In the genomic region with DNA sequence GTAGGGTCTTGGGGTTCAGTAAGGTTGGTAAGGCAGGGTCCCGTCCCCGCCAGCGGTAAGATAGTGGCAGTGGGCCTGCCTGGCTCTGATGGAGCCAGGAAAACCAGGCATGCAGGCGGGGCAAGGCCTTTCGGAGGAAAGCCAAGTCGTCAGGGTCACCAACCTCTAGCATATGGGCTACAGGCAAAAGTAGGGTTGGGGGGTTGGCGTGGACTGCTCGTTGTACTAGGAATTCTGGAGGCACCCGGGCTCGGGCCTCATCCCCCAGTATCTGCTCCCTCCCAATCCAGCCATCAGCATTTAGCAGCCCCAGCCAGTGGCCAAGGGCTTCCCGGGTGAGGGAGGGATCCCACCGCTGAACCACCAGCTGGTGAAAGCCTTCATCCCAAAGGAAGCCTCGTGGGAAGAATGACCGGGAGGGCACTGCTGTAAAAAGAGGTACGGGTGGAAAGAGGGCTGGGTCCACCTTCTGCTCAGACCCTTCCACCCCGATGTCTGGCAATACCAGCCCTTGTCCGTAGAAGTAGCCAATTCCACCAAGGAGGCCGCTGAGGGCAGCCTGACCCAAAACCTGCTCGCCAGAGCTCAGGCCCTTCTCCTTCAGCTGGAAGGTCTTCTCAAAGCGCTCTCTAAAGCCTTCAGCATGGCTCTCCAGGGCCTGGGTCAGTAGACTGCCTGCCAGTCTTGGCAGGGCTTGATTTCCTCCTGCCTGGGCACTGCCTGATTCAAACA, we compare ENCODE assay signal across 25 cellular contexts. TPM values are rescaled to one million over a fixed set of nuclear protein-coding genes. Genes with fewer than 3 reads are reported as not detected.
DNase-seq lines count a peak whose midpoint lies in the region; ATAC-seq, FAIRE-seq and TF ChIP-seq lines count a peak whose summit lies in the region.
"Had no signal": no experiment of that assay in that cellular context is flagged by ENCODE, and none has a peak within 500 bp of the region (broad histone marks: within the 10 kb centered on the region; RNA-seq: fewer than 3 reads in every experiment).

No MANE protein-coding gene starts in this region.

- H3K4me2 ChIP-seq in K562 (ENCODE audit: insufficient read depth, low read length) = no peak overlapping the region

- H2AFZ ChIP-seq in K562 (ENCODE audit: low read depth, low read length) = no peak overlapping the region

- no peak for TF ChIP-seq EP300 in K562 (IDR thresholded peaks at IDR 0.05; ENCODE audit: low read length)

- DNase-seq in K562 (ENCODE audit: extremely low read depth in 1 of 4, low spot score in 3 of 4) = no peak
- DNase-seq in neural crest cell (ENCODE audit: low read depth, low spot score) = no peak
- DNase-seq in left ventricle myocardium superior = no peak
- DNase-seq: ACHN; activated CD4-positive, alpha-beta memory T cell treated with anti-CD3 and anti-CD28 coated beads for 36 hours; activated naive CD4-positive, alpha-beta T cell; amniotic stem cell; dermis blood vessel endothelial cell; DMS79 treated with DMSO at 0.1 percent for 48 hours; NCI-H1092; psoas muscle; substantia nigra; T-helper 9 cell; upper lobe of right lung had no signal

- peaks cover 12% of the 10 kb centered on the region for H3K36me3 Mint-ChIP-seq in neural crest cell (ENCODE audit: low read depth)

- H3K36me3 ChIP-seq in HUES64 (ENCODE audit: insufficient read depth, low read length) (peaks cover 24% of the 10 kb centered on the region), K562 (ENCODE audit: control insufficient read depth, insufficient read depth, low read length) (peaks cover 25% of the 10 kb centered on the region)

- 95% methylated on average over 20 of the region's 20 CpGs for WGBS in HUES64
- WGBS in K562 (ENCODE audit: insufficient coverage, low coverage, missing lambda C conversion rate) = 96% methylated on average over 18 of the region's 20 CpGs

- no peak for TF ChIP-seq POLR2A in K562 (conservative IDR thresholded peaks at IDR 0.05)

- ATAC-seq in K562 = no peak
- ATAC-seq in left ventricle myocardium superior = no peak
- ATAC-seq in HG02763 (IDR thresholded peaks at IDR 0.05; ENCODE audit: unreplicated experiment) = no peak
- no peak for ATAC-seq in HG03457 (IDR thresholded peaks at IDR 0.05; ENCODE audit: unreplicated experiment)
- ATAC-seq in GM21786 (IDR thresholded peaks at IDR 0.05; ENCODE audit: unreplicated experiment) = no peak
- ATAC-seq: psoas muscle, Right ventricle myocardium inferior, upper lobe of right lung had no signal

- H3K27ac Mint-ChIP-seq in neural crest cell (ENCODE audit: unreplicated experiment) = no peak overlapping the region

- H3K27me3 ChIP-seq in HUES64 (ENCODE audit: insufficient read depth, low read length) (no peaks in the 10 kb centered on the region), K562 (ENCODE audit: control insufficient read depth in 2 of 2, insufficient read depth in 2 of 2, low read length in 2 of 2) (no peaks in the 10 kb centered on the region)
- H3K27me3 ChIP-seq: BLaER1 treated with 17β-estradiol and CSF1 and Interleukin-3, amounts not matched to agents 10 nM and 100 nM; cardiac muscle cell; upper lobe of right lung had no signal

- H4K20me1 ChIP-seq in K562 (replicated peaks; ENCODE audit: control insufficient read depth, insufficient read depth, low read length) = no peaks in the 10 kb centered on the region; the same call in 1 of the 2 replicates

- CTCF ChIA-PET in K562 (lab: Yijun Ruan, JAX; ENCODE audit: low intra/inter-chr PET ratio) = no interaction called here

- H3K9me3 Mint-ChIP-seq in neural crest cell = no peaks in the 10 kb centered on the region
- H3K9me3 Mint-ChIP-seq: activated CD4-positive, alpha-beta memory T cell treated with anti-CD3 and anti-CD28 coated beads for 36 hours; H9 had no signal

- peaks cover 21% of the 10 kb centered on the region for H3K79me2 ChIP-seq in K562 (ENCODE audit: control insufficient read depth, insufficient read depth, low read length)

- no peak for TF ChIP-seq RAD21 in K562 (CRISPR knock-in tag; conservative IDR thresholded peaks at IDR 0.05 in 1 of 2, IDR thresholded peaks at IDR 0.05 in 1 of 2)

- H3K4me3 Mint-ChIP-seq in neural crest cell = peak overlapping the region; percentile 87

- POLR2A ChIA-PET in K562 (lab: Yijun Ruan, JAX) = interaction anchor here (0.6 to 1.0 kb wide), 5 partner anchors 9 to 342 kb away, joined by 3 to 6 read pairs (median 3); no protein-coding TSS in a partner anchor

- no TSS peak for BruUV-seq in K562 (replicated peaks; lab: Mats Ljungman, UMichigan)

- H3K9me3 ChIP-seq in HUES64 (ENCODE audit: insufficient read depth, low read depth, low read length) (no peaks in the 10 kb centered on the region), K562 (replicated peaks; ENCODE audit: control insufficient read depth, insufficient read depth, low read depth, low read length) (no peaks in the 10 kb centered on the region)
- H3K9me3 ChIP-seq: BLaER1 treated with 17β-estradiol and CSF1 and Interleukin-3, amounts not matched to agents 10 nM and 100 nM; psoas muscle; upper lobe of right lung had no signal

- no peaks in the 10 kb centered on the region for H3K9me1 ChIP-seq in K562 (ENCODE audit: control insufficient read depth, insufficient read depth, low read length)

- no peak overlapping the region for H3K4me3 ChIP-seq in HUES64 (ENCODE audit: low read length)
- H3K4me3 ChIP-seq in K562 = no peak overlapping the region
- H3K4me3 ChIP-seq: BLaER1 treated with 17β-estradiol and CSF1 and Interleukin-3, amounts not matched to agents 10 nM and 100 nM; cardiac muscle cell; psoas muscle; upper lobe of right lung had no signal

- no peaks in the 10 kb centered on the region; the same call in 1 of the 2 replicates for H3K4me1 ChIP-seq in HUES64 (ENCODE audit: insufficient read depth, low read length)
- H3K4me1 ChIP-seq in K562 (replicated peaks in 1 of 2; ENCODE audit: control insufficient read depth in 2 of 2, insufficient read depth in 2 of 2, low read length in 2 of 2) = peaks cover 5 to 49% of the 10 kb centered on the region in 2 experiments; a peak in 4 of 5 replicates

- H3K27ac ChIP-seq in 22Rv1 (peak overlapping the region; percentile 98; the same call in 1 of the 2 replicates), HUES64 (ENCODE audit: low read depth, low read length) (peak overlapping the region; percentile 41; the same call in 1 of the 2 replicates), K562 (ENCODE audit: extremely low read depth, low read depth, low read length) (no peak overlapping the region)
- H3K27ac ChIP-seq: BLaER1 treated with 17β-estradiol and CSF1 and Interleukin-3, amounts not matched to agents 10 nM and 100 nM; cardiac muscle cell; psoas muscle; upper lobe of right lung had no signal

- peaks cover 7% of the 10 kb centered on the region for H3K27me3 Mint-ChIP-seq in neural crest cell (ENCODE audit: low read depth)

- no peak overlapping the region for H3K9ac ChIP-seq in HUES64 (ENCODE audit: low read depth, low read length)
- no peak overlapping the region for H3K9ac ChIP-seq in K562 (ENCODE audit: insufficient read depth in 1 of 2, low read depth in 2 of 2, low read length in 2 of 2)
- H3K9ac ChIP-seq: BLaER1 treated with 17β-estradiol and CSF1 and Interleukin-3, amounts not matched to agents 10 nM and 100 nM had no signal

- peaks cover 42% of the 10 kb centered on the region for H3K4me1 Mint-ChIP-seq in neural crest cell

- TF ChIP-seq CTCF in 22Rv1 (IDR thresholded peaks at IDR 0.05) = no peak
- TF ChIP-seq CTCF in K562 (IDR thresholded peaks at IDR 0.05 in 2 of 3, conservative IDR thresholded peaks at IDR 0.05 in 1 of 3; ENCODE audit: insufficient read depth in 2 of 3, low read depth in 1 of 3, low read length in 3 of 3) = no peak
- TF ChIP-seq CTCF in neural crest cell (conservative IDR thresholded peaks at IDR 0.05) = no peak

- no peak for FAIRE-seq in K562 (lab: Jason Lieb, UNC)
- FAIRE-seq: endothelial cell of umbilical vein, keratinocyte had no signal

- intact Hi-C loops in K562 (cut with micrococcal nuclease) (no loop called here), left ventricle myocardium superior (cut with micrococcal nuclease) (no loop called here)

- in situ Hi-C loops in K562 (cut with MboI) = no loop called here

RNA-seq across cellular contexts. Expression of a gene that starts 3.0 kb away (rescaled TPM):
- 27.7 TPM for polyA plus RNA-seq in HUES64 (2013, experiment 1 of 2)
- polyA plus RNA-seq in HUES64 (2013, experiment 2 of 2) = 25.9 TPM
- total RNA-seq in K562 (2011; cell fraction: chromatin; rRNA removed; ENCODE audit: low replicate concordance) = 113 and 233 TPM in 2 replicates
- total RNA-seq in K562 (2011; cell fraction: nucleolus; rRNA removed) = 186 and 214 TPM in 2 replicates
- 140 and 145 TPM in 2 replicates for total RNA-seq in K562 (2011; cell fraction: nucleoplasm; rRNA removed)
- total RNA-seq in K562 (2014; rRNA removed) (44.5 and 51.0 TPM in 2 replicates), K562 (2014; rRNA removed; fragmentation: Illumina TruSeq; extraction: Trizol) (22.2 and 29.4 TPM in 2 replicates), K562 (2015; rRNA removed; fragmentation: Illumina TruSeq; extraction: Trizol) (35.3 TPM in 2 replicates), K562 (2021) (61.2 and 62.3 TPM in 2 replicates), neural crest cell (53.7 and 56.1 TPM in 2 replicates), left ventricle myocardium superior (20.6 TPM)
- polyA plus RNA-seq in K562 (2011; rRNA removed) (34.2 and 46.0 TPM in 2 replicates), K562 (2014; fragmentation: Illumina TruSeq; extraction: Trizol) (47.1 and 49.4 TPM in 2 replicates), K562 (2014; fragmentation: Nextera tagmentation; extraction: Ambion mirVana) (1 to 10 TPM; 1.6 to 3.5 TPM), K562 (2014; rRNA removed) (49.3 and 52.5 TPM in 2 replicates)
- 30.1 and 59.5 TPM in 2 replicates for polyA plus RNA-seq in K562 (2011; cell fraction: cytosol; rRNA removed)
- polyA plus RNA-seq in K562 (2011; cell fraction: nucleus; rRNA removed) = 204 and 279 TPM in 2 replicates
- polyA plus RNA-seq in K562 (2012) = 55.5 and 58.2 TPM in 2 replicates
- 25.0 and 27.6 TPM in 2 replicates for polyA minus RNA-seq in K562 (2011; rRNA and poly(A)+ RNA removed)
- 31.5 and 32.4 TPM in 2 replicates for polyA minus RNA-seq in K562 (2011; cell fraction: cytosol; rRNA and poly(A)+ RNA removed)
- polyA minus RNA-seq in K562 (2011; cell fraction: nucleus; rRNA and poly(A)+ RNA removed) = 21.4 and 22.1 TPM in 2 replicates

RNA-seq across cellular contexts. Expression of a gene that starts 4.0 kb away (rescaled TPM):
- polyA plus RNA-seq in HUES64 (2013, experiment 1 of 2) = 42.0 TPM
- 55.7 TPM for polyA plus RNA-seq in HUES64 (2013, experiment 2 of 2)
- 26.2 and 59.3 TPM in 2 replicates for total RNA-seq in K562 (2011; cell fraction: chromatin; rRNA removed; ENCODE audit: low replicate concordance)
- total RNA-seq in K562 (2011; cell fraction: nucleolus; rRNA removed) = 35.9 and 44.2 TPM in 2 replicates
- 43.1 and 47.5 TPM in 2 replicates for total RNA-seq in K562 (2011; cell fraction: nucleoplasm; rRNA removed)
- total RNA-seq in K562 (2014; rRNA removed) = 12.9 and 14.2 TPM in 2 replicates
- 6.8 and 9.0 TPM in 2 replicates for total RNA-seq in K562 (2014; rRNA removed; fragmentation: Illumina TruSeq; extraction: Trizol)
- total RNA-seq in K562 (2015; rRNA removed; fragmentation: Illumina TruSeq; extraction: Trizol) = 10.3 TPM in 2 replicates
- total RNA-seq in K562 (2021) = 21.4 and 21.5 TPM in 2 replicates
- 19.9 and 21.9 TPM in 2 replicates for polyA plus RNA-seq in K562 (2011; rRNA removed)
- 25.5 and 43.6 TPM in 2 replicates for polyA plus RNA-seq in K562 (2011; cell fraction: cytosol; rRNA removed)
- polyA plus RNA-seq in K562 (2011; cell fraction: nucleus; rRNA removed) = 176 and 310 TPM in 2 replicates
- polyA plus RNA-seq in K562 (2012) = 25.5 and 36.8 TPM in 2 replicates
- 19.8 and 20.5 TPM in 2 replicates for polyA plus RNA-seq in K562 (2014; fragmentation: Illumina TruSeq; extraction: Trizol)
- 1 to 10 TPM; 1.9 to 2.1 TPM for polyA plus RNA-seq in K562 (2014; fragmentation: Nextera tagmentation; extraction: Ambion mirVana)
- polyA plus RNA-seq in K562 (2014; rRNA removed) = 27.7 and 34.5 TPM in 2 replicates
- 5.8 and 7.0 TPM in 2 replicates for polyA minus RNA-seq in K562 (2011; rRNA and poly(A)+ RNA removed)
- polyA minus RNA-seq in K562 (2011; cell fraction: cytosol; rRNA and poly(A)+ RNA removed) = 3.4 and 5.9 TPM in 2 replicates
- polyA minus RNA-seq in K562 (2011; cell fraction: nucleus; rRNA and poly(A)+ RNA removed) = 17.2 and 23.6 TPM in 2 replicates
- 86.7 and 89.7 TPM in 2 replicates for total RNA-seq in neural crest cell
- 48.0 TPM for total RNA-seq in left ventricle myocardium superior

RNA-seq across cellular contexts. Expression of a gene that starts 7.3 kb away (rescaled TPM):
- polyA plus RNA-seq in HUES64 (2013, experiment 1 of 2) = 8.2 TPM
- 9.1 TPM for polyA plus RNA-seq in HUES64 (2013, experiment 2 of 2)
- total RNA-seq in K562 (2011; cell fraction: chromatin; rRNA removed; ENCODE audit: low replicate concordance) = 23.9 and 33.5 TPM in 2 replicates
- 19.1 and 19.8 TPM in 2 replicates for total RNA-seq in K562 (2011; cell fraction: nucleolus; rRNA removed)
- total RNA-seq in K562 (2011; cell fraction: nucleoplasm; rRNA removed) = 14.8 and 21.1 TPM in 2 replicates
- total RNA-seq in K562 (2014; rRNA removed) (9.0 and 14.3 TPM in 2 replicates), K562 (2014; rRNA removed; fragmentation: Illumina TruSeq; extraction: Trizol) (17.1 and 17.9 TPM in 2 replicates), K562 (2015; rRNA removed; fragmentation: Illumina TruSeq; extraction: Trizol) (9.9 and 10.6 TPM in 2 replicates), K562 (2021) (18.4 and 22.6 TPM in 2 replicates), neural crest cell (31.3 and 33.1 TPM in 2 replicates), left ventricle myocardium superior (16.4 TPM)
- polyA plus RNA-seq in K562 (2011; rRNA removed) (5.9 and 8.9 TPM in 2 replicates), K562 (2014; fragmentation: Illumina TruSeq; extraction: Trizol) (8.5 and 10.0 TPM in 2 replicates), K562 (2014; fragmentation: Nextera tagmentation; extraction: Ambion mirVana) (under 1 TPM; 0.41 to 0.66 TPM), K562 (2014; rRNA removed) (11.0 and 11.5 TPM in 2 replicates)
- polyA plus RNA-seq in K562 (2011; cell fraction: cytosol; rRNA removed) = 1.9 and 5.8 TPM in 2 replicates
- polyA plus RNA-seq in K562 (2011; cell fraction: nucleus; rRNA removed) = 33.7 and 52.6 TPM in 2 replicates
- 11.7 and 21.7 TPM in 2 replicates for polyA plus RNA-seq in K562 (2012)
- polyA minus RNA-seq in K562 (2011; rRNA and poly(A)+ RNA removed) = 3.9 and 8.4 TPM in 2 replicates
- polyA minus RNA-seq in K562 (2011; cell fraction: cytosol; rRNA and poly(A)+ RNA removed) = 0.95 TPM in 1 of 2 replicates, not detected in the other
- polyA minus RNA-seq in K562 (2011; cell fraction: nucleus; rRNA and poly(A)+ RNA removed) = 11.1 and 15.1 TPM in 2 replicates

RNA-seq across cellular contexts. Expression of a gene that starts 10.3 kb away (rescaled TPM):
- polyA plus RNA-seq in HUES64 (2013, experiment 1 of 2) = 25.4 TPM
- polyA plus RNA-seq in HUES64 (2013, experiment 2 of 2) = 28.6 TPM
- 18.9 and 39.7 TPM in 2 replicates for total RNA-seq in K562 (2011; cell fraction: chromatin; rRNA removed; ENCODE audit: low replicate concordance)
- total RNA-seq in K562 (2011; cell fraction: nucleolus; rRNA removed) = 42.7 and 46.7 TPM in 2 replicates
- 23.2 and 28.7 TPM in 2 replicates for total RNA-seq in K562 (2011; cell fraction: nucleoplasm; rRNA removed)
- 60.8 and 68.2 TPM in 2 replicates for total RNA-seq in K562 (2014; rRNA removed)
- 14.5 and 18.2 TPM in 2 replicates for total RNA-seq in K562 (2014; rRNA removed; fragmentation: Illumina TruSeq; extraction: Trizol)
- total RNA-seq in K562 (2015; rRNA removed; fragmentation: Illumina TruSeq; extraction: Trizol) = 45.7 and 46.4 TPM in 2 replicates
- total RNA-seq in K562 (2021) = 80.8 and 87.9 TPM in 2 replicates
- 15.1 and 20.0 TPM in 2 replicates for polyA plus RNA-seq in K562 (2011; rRNA removed)
- polyA plus RNA-seq in K562 (2011; cell fraction: cytosol; rRNA removed) = 23.7 and 82.7 TPM in 2 replicates
- polyA plus RNA-seq in K562 (2011; cell fraction: nucleus; rRNA removed) = 16.1 and 33.6 TPM in 2 replicates
- polyA plus RNA-seq in K562 (2012) = 72.4 and 72.9 TPM in 2 replicates
- 11.5 and 37.5 TPM in 2 replicates for polyA plus RNA-seq in K562 (2014; fragmentation: Illumina TruSeq; extraction: Trizol)
- 10 to 100 TPM; 24.3 to 41.1 TPM for polyA plus RNA-seq in K562 (2014; fragmentation: Nextera tagmentation; extraction: Ambion mirVana)
- 53.9 and 84.3 TPM in 2 replicates for polyA plus RNA-seq in K562 (2014; rRNA removed)
- 4.9 and 8.8 TPM in 2 replicates for polyA minus RNA-seq in K562 (2011; rRNA and poly(A)+ RNA removed)
- polyA minus RNA-seq in K562 (2011; cell fraction: cytosol; rRNA and poly(A)+ RNA removed) = 18.4 and 20.1 TPM in 2 replicates
- polyA minus RNA-seq in K562 (2011; cell fraction: nucleus; rRNA and poly(A)+ RNA removed) = 10.9 and 12.3 TPM in 2 replicates
- total RNA-seq in neural crest cell = 72.4 and 74.6 TPM in 2 replicates
- 163 TPM for total RNA-seq in left ventricle myocardium superior

RNA-seq across cellular contexts. Expression of a gene that starts 20.5 kb away (rescaled TPM):
- polyA plus RNA-seq in HUES64 (2013, experiment 1 of 2) = 31.1 TPM
- polyA plus RNA-seq in HUES64 (2013, experiment 2 of 2) = 32.5 TPM
- total RNA-seq in K562 (2011; cell fraction: chromatin; rRNA removed; ENCODE audit: low replicate concordance) = 18.5 and 26.2 TPM in 2 replicates
- 17.4 and 18.7 TPM in 2 replicates for total RNA-seq in K562 (2011; cell fraction: nucleolus; rRNA removed)
- 15.6 and 20.5 TPM in 2 replicates for total RNA-seq in K562 (2011; cell fraction: nucleoplasm; rRNA removed)
- total RNA-seq in K562 (2014; rRNA removed) (6.1 and 6.7 TPM in 2 replicates), K562 (2014; rRNA removed; fragmentation: Illumina TruSeq; extraction: Trizol) (1.9 and 2.6 TPM in 2 replicates), K562 (2015; rRNA removed; fragmentation: Illumina TruSeq; extraction: Trizol) (2.1 and 3.6 TPM in 2 replicates), K562 (2021) (6.8 and 6.9 TPM in 2 replicates), neural crest cell (61.2 and 62.0 TPM in 2 replicates), left ventricle myocardium superior (21.4 TPM)
- polyA plus RNA-seq in K562 (2011; rRNA removed) (2.7 and 3.6 TPM in 2 replicates), K562 (2014; fragmentation: Illumina TruSeq; extraction: Trizol) (3.7 and 5.0 TPM in 2 replicates), K562 (2014; fragmentation: Nextera tagmentation; extraction: Ambion mirVana) (under 1 TPM; 0.14 to 0.22 TPM), K562 (2014; rRNA removed) (3.7 and 4.9 TPM in 2 replicates)
- 2.7 and 4.9 TPM in 2 replicates for polyA plus RNA-seq in K562 (2011; cell fraction: cytosol; rRNA removed)
- 21.0 and 31.3 TPM in 2 replicates for polyA plus RNA-seq in K562 (2011; cell fraction: nucleus; rRNA removed)
- polyA plus RNA-seq in K562 (2012) = 4.8 and 6.7 TPM in 2 replicates
- 2.1 and 2.5 TPM in 2 replicates for polyA minus RNA-seq in K562 (2011; rRNA and poly(A)+ RNA removed)
- polyA minus RNA-seq in K562 (2011; cell fraction: cytosol; rRNA and poly(A)+ RNA removed) = 2.4 and 2.9 TPM in 2 replicates
- polyA minus RNA-seq in K562 (2011; cell fraction: nucleus; rRNA and poly(A)+ RNA removed) = 8.8 and 11.4 TPM in 2 replicates
